In the genomic region with DNA sequence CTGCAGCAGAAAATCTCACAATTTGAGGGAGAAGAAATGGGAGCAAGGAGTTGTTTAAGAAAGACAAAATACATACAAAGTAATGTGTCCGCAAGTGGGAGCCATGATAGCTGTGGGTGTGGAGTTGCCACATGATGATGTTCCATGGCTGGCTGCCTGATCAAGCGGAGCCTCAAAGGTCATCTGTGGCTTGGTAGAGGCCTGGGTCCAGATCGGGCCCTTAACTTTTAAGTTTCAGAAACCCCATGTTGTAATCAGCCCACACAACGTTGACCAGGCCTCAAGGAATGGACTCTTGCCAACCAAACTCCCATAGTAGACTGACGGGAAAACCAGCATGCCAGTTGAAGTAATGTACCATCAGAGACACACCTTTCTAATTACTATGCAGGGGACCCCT, we compare ENCODE assay signal across 28 cellular contexts.
"Had no signal": no experiment of that assay in that cellular context is flagged by ENCODE, and none has a peak within 500 bp of the region (broad histone marks: within the 10 kb centered on the region; RNA-seq: fewer than 3 reads in every experiment).

No MANE protein-coding gene starts in this region.

- H3K36me3 ChIP-seq: adrenal gland, ascending aorta, neural progenitor cell had no signal

- H3K9me3 ChIP-seq: adrenal gland, ascending aorta, psoas muscle, testis had no signal

- H3K27ac Mint-ChIP-seq: activated naive CD8-positive, alpha-beta T cell treated with anti-CD3 and anti-CD28 coated beads for 36 hours; brain; naive thymus-derived CD8-positive, alpha-beta T cell; neural progenitor cell; T-helper 1 cell treated with Interleukin-12 subunit alpha and Interleukin-12 subunit beta and Interleukin-4 antibody, amounts not matched to agents 30 μg/mL and 1 μg/mL, for 36 hours had no signal

- H3K4me3 ChIP-seq: adrenal gland, ascending aorta, coronary artery, dorsolateral prefrontal cortex, neural progenitor cell, psoas muscle, testis had no signal

- H3K27me3 ChIP-seq: adrenal gland, ascending aorta, dorsolateral prefrontal cortex, neural progenitor cell, testis had no signal

- H3K4me3 Mint-ChIP-seq: activated naive CD8-positive, alpha-beta T cell treated with anti-CD3 and anti-CD28 coated beads for 36 hours; brain; naive thymus-derived CD8-positive, alpha-beta T cell; neural progenitor cell; T-helper 1 cell treated with Interleukin-12 subunit alpha and Interleukin-12 subunit beta and Interleukin-4 antibody, amounts not matched to agents 30 μg/mL and 1 μg/mL, for 36 hours had no signal

- H3K9me3 Mint-ChIP-seq: activated naive CD8-positive, alpha-beta T cell treated with anti-CD3 and anti-CD28 coated beads for 36 hours; brain; naive thymus-derived CD8-positive, alpha-beta T cell; neural progenitor cell; T-helper 1 cell treated with Interleukin-12 subunit alpha and Interleukin-12 subunit beta and Interleukin-4 antibody, amounts not matched to agents 30 μg/mL and 1 μg/mL, for 36 hours had no signal

- H3K27me3 Mint-ChIP-seq: activated naive CD8-positive, alpha-beta T cell treated with anti-CD3 and anti-CD28 coated beads for 36 hours; naive thymus-derived CD8-positive, alpha-beta T cell had no signal

- H3K4me1 Mint-ChIP-seq: activated naive CD8-positive, alpha-beta T cell treated with anti-CD3 and anti-CD28 coated beads for 36 hours had no signal

- DNase-seq: activated CD4-positive, alpha-beta T cell treated with anti-CD3 and anti-CD28 coated beads for 48 hours; activated CD4-positive, alpha-beta T cell treated with anti-CD3 and anti-CD28 coated beads, Interleukin-2, amount 50 U/mL, for 48 hours; activated CD8-positive, alpha-beta memory T cell treated with anti-CD3 and anti-CD28 coated beads for 24 hours; activated effector memory CD4-positive, alpha-beta T cell treated with Interleukin-2 at 50 U/mL for 16 hours; activated naive CD4-positive, alpha-beta T cell treated with Interleukin-2 at 50 U/mL for 16 hours; activated naive CD8-positive, alpha-beta T cell treated with anti-CD3 and anti-CD28 coated beads for 36 hours; adrenal gland; dorsolateral prefrontal cortex; effector memory CD4-positive, alpha-beta T cell; foreskin fibroblast; naive thymus-derived CD8-positive, alpha-beta T cell; occipital lobe; psoas muscle; stimulated activated CD4-positive, alpha-beta T cell treated with anti-CD3 and anti-CD28 coated beads, Interleukin-2, amount 100 ng/mL, for 48 hours; stimulated activated naive CD4-positive, alpha-beta T cell treated with Interleukin-2 at 50 U/mL for 16 hours; SW 1271; T-helper 9 cell; testis; trophoblast cell had no signal

- ATAC-seq: activated CD4-positive, CD25-positive, alpha-beta regulatory T cell treated with anti-CD3 and anti-CD28 coated beads, Interleukin-2, amount 50 U/mL, for 24 hours; naive thymus-derived CD8-positive, alpha-beta T cell; psoas muscle; right cardiac atrium had no signal

- H3K4me1 ChIP-seq: parathyroid adenoma had no signal

- H3K36me3 Mint-ChIP-seq: activated naive CD8-positive, alpha-beta T cell treated with anti-CD3 and anti-CD28 coated beads for 36 hours; brain; naive thymus-derived CD8-positive, alpha-beta T cell; neural progenitor cell had no signal

- H3K27ac ChIP-seq: adrenal gland, ascending aorta, dorsolateral prefrontal cortex, neural progenitor cell, parathyroid adenoma, psoas muscle, testis, VCaP had no signal
